11 cellular contexts compared by ENCODE assay signal in the genomic region with DNA sequence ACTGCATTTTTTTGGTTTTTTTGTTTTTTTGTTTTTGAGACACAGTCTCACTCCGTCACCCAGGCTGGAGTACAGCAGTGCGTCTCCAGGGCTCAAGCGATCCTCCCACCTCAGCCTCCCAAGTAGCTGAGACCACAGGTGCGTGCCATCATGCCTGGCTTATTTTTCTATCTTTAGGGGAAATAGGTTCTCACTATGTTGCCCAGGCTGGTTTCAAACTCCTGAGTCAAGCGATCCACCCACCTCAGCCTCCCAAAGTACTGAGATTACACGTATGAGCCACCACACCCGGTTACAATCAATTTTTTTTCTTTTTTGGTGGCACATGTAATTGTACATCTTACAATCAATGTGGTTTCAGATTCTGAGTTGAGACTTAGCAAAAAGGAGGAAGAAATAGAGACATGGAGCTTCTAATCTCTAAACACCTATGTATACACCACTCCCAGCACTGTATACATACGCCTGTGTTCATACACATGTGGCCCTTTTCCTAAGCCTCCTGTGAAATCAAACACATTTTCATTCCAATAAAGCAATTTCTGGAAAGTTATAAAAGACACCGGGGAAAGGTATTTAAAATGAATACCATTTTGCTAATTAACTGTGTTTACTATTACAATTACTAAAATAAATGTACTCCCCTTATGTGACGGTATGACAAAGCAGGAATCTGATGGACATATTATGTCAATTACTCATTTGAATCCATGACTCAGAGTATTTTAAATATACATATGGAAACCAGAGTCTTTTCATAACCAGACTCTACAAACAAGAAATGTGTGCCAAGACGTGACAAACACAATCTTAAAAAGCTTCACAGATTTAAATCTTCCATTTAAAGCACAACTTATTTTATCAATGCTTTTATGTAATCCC. TPM values are rescaled to one million over a fixed set of nuclear protein-coding genes. Genes with fewer than 3 reads are reported as not detected.
DNase-seq lines count a peak whose midpoint lies in the region; ATAC-seq, FAIRE-seq and TF ChIP-seq lines count a peak whose summit lies in the region.
"Had no signal": no experiment of that assay in that cellular context is flagged by ENCODE, and none has a peak within 500 bp of the region (broad histone marks: within the 10 kb centered on the region; RNA-seq: fewer than 3 reads in every experiment).

No MANE protein-coding gene starts in this region.

- peaks cover 40% of the 10 kb centered on the region for H3K4me1 Mint-ChIP-seq in stimulated activated naive CD8-positive, alpha-beta T cell treated with anti-CD3 and anti-CD28 coated beads, Interleukin-15, amount 100 ng/mL, for 72 hours

- peak; percentile 50 to 63 for DNase-seq in activated CD4-positive, alpha-beta T cell treated with anti-CD3 and anti-CD28 coated beads, Interleukin-2, amount 50 U/mL, for 48 hours
- no peak for DNase-seq in activated CD4-positive, alpha-beta T cell treated with anti-CD3 and anti-CD28 coated beads, Interleukin-2, amount 50 U/mL, for 4 hours
- DNase-seq in fibroblast of mammary gland (ENCODE audit: low read depth) (peak; percentile 89), frontal cortex (ENCODE audit: low spot score in 2 of 2) (no peak), left lobe of liver (ENCODE audit: low spot score) (no peak)
- peak in 1 of 2 donors; percentile 24 for DNase-seq in stimulated activated naive CD8-positive, alpha-beta T cell treated with anti-CD3 and anti-CD28 coated beads, Interleukin-15, amount 100 ng/mL, for 72 hours
- no peak for DNase-seq in effector memory CD4-positive, alpha-beta T cell

- no peak overlapping the region for H3K4me3 Mint-ChIP-seq in stimulated activated naive CD8-positive, alpha-beta T cell treated with anti-CD3 and anti-CD28 coated beads, Interleukin-15, amount 100 ng/mL, for 72 hours
- H3K4me3 Mint-ChIP-seq: nephron had no signal

- H3K27ac ChIP-seq in effector memory CD4-positive, alpha-beta T cell (ENCODE audit: insufficient read depth, low read length, poor library complexity, severe bottlenecking), result no peak overlapping the region
- H3K27ac ChIP-seq: gastroesophageal sphincter, KMS-11 had no signal

- H3K36me3 ChIP-seq in effector memory CD4-positive, alpha-beta T cell (ENCODE audit: control insufficient read depth, insufficient read depth, low read length), result no peaks in the 10 kb centered on the region
- H3K36me3 ChIP-seq: gastroesophageal sphincter had no signal

- peak; percentile 69 for ATAC-seq in stimulated activated naive CD8-positive, alpha-beta T cell treated with anti-CD3 and anti-CD28 coated beads, Interleukin-15, amount 100 ng/mL, for 72 hours
- ATAC-seq in left lobe of liver, result no peak
- ATAC-seq: gastroesophageal sphincter had no signal

- H3K27ac Mint-ChIP-seq in stimulated activated naive CD8-positive, alpha-beta T cell treated with anti-CD3 and anti-CD28 coated beads, Interleukin-15, amount 100 ng/mL, for 72 hours, result no peak overlapping the region
- H3K27ac Mint-ChIP-seq: nephron had no signal

- H3K27me3 Mint-ChIP-seq in stimulated activated naive CD8-positive, alpha-beta T cell treated with anti-CD3 and anti-CD28 coated beads, Interleukin-15, amount 100 ng/mL, for 72 hours, result no peaks in the 10 kb centered on the region

- no peak for FAIRE-seq in frontal cortex (lab: Jason Lieb, UNC)

- no peaks in the 10 kb centered on the region for H3K4me1 ChIP-seq in effector memory CD4-positive, alpha-beta T cell (ENCODE audit: control insufficient read depth, insufficient read depth, low read length, poor library complexity, severe bottlenecking)

- peak overlapping the region; percentile 28; the same call in 1 of the 2 replicates for H3K4me3 ChIP-seq in WI38 (ENCODE audit: low read depth, low read length)
- no peak overlapping the region for H3K4me3 ChIP-seq in fibroblast of mammary gland (ENCODE audit: control insufficient read depth, low read depth, low read length)
- H3K4me3 ChIP-seq in effector memory CD4-positive, alpha-beta T cell (ENCODE audit: insufficient read depth, low read depth, low read length, poor library complexity, severe bottlenecking), result no peak overlapping the region
- H3K4me3 ChIP-seq: gastroesophageal sphincter had no signal

- H3K9me3 Mint-ChIP-seq in stimulated activated naive CD8-positive, alpha-beta T cell treated with anti-CD3 and anti-CD28 coated beads, Interleukin-15, amount 100 ng/mL, for 72 hours, result peaks cover 11 to 12% of the 10 kb centered on the region in 2 donors

- no peaks in the 10 kb centered on the region for H3K27me3 ChIP-seq in effector memory CD4-positive, alpha-beta T cell (replicated peaks; ENCODE audit: control insufficient read depth, insufficient read depth, low read length, poor library complexity, severe bottlenecking)
- H3K27me3 ChIP-seq: gastroesophageal sphincter had no signal

- TF ChIP-seq CTCF in WI38 (IDR thresholded peaks at IDR 0.05; ENCODE audit: low read depth, low read length) (no peak), fibroblast of mammary gland (conservative IDR thresholded peaks at IDR 0.05; ENCODE audit: control insufficient read depth, insufficient read depth, low read depth, low read length) (no peak)

- H3K9me3 ChIP-seq in effector memory CD4-positive, alpha-beta T cell (ENCODE audit: control insufficient read depth, low read length), result no peaks in the 10 kb centered on the region
- H3K9me3 ChIP-seq: gastroesophageal sphincter had no signal

RNA-seq across cellular contexts. Expression of a gene that starts 40.9 kb away (rescaled TPM):
- total RNA-seq in frontal cortex, result 23.2 TPM
- total RNA-seq in left lobe of liver, result 13.5 TPM

Comparison
In these comparisons a context has a peak if more than half of its experiments do, and no peak if none do; other contexts are left out.
1. DNase-seq: peak in activated CD4-positive, alpha-beta T cell treated with anti-CD3 and anti-CD28 coated beads, Interleukin-2, amount 50 U/mL, for 48 hours (2 of 2) and fibroblast of mammary gland (single experiment); none in activated CD4-positive, alpha-beta T cell treated with anti-CD3 and anti-CD28 coated beads, Interleukin-2, amount 50 U/mL, for 4 hours (0 of 2), frontal cortex (0 of 2), effector memory CD4-positive, alpha-beta T cell (0 of 3) and left lobe of liver (single experiment).